In genomic region chrX:10607233-10607632, GRCh38 we compare ENCODE assay signal across 22 cellular contexts.
"Had no signal": no experiment of that assay in that cellular context is flagged by ENCODE, and none has a peak within 500 bp of the region (broad histone marks: within the 10 kb centered on the region; RNA-seq: fewer than 3 reads in every experiment).

No MANE protein-coding gene starts in this region.

- H3K27me3 ChIP-seq: gastroesophageal sphincter, heart left ventricle, ovary, stomach, tibial artery, upper lobe of left lung had no signal

- DNase-seq: dorsolateral prefrontal cortex; effector CD4-positive, alpha-beta T cell; heart left ventricle; hippocampal formation; left cardiac atrium; left ventricle myocardium inferior; lower lobe of right lung; naive thymus-derived CD8-positive, alpha-beta T cell; occipital lobe; ovary; stimulated activated CD4-positive, alpha-beta T cell treated with anti-CD3 and anti-CD28 coated beads, Interleukin-12 subunit alpha, Interleukin-12 subunit beta, amount 100 ng/mL, for 4 hours; stimulated activated CD4-positive, alpha-beta T cell treated with anti-CD3 and anti-CD28 coated beads, Interleukin-1b, Interleukin-23, amount 100 ng/mL, for 48 hours; stimulated activated CD4-positive, alpha-beta T cell treated with anti-CD3 and anti-CD28 coated beads, Interleukin-4, amount 100 ng/mL, for 1 hour; stimulated activated naive CD4-positive, alpha-beta T cell treated with Interleukin-2 at 50 U/mL for 16 hours; stomach; tibial artery; upper lobe of left lung had no signal

- H3K9me3 ChIP-seq: gastroesophageal sphincter, heart left ventricle, left ventricle myocardium inferior, lower lobe of right lung, ovary, stomach, tibial artery, upper lobe of left lung had no signal

- ATAC-seq: gastroesophageal sphincter; heart left ventricle; left cardiac atrium; lower lobe of right lung; naive thymus-derived CD8-positive, alpha-beta T cell; sciatic nerve; stimulated activated effector memory CD8-positive, alpha-beta T cell treated with anti-CD3 and anti-CD28 coated beads, Interleukin-12 subunit alpha, Interleukin-12 subunit beta, amount 100 ng/mL, for 72 hours had no signal

- H3K36me3 ChIP-seq: gastroesophageal sphincter, heart left ventricle, left ventricle myocardium inferior, lower lobe of right lung, ovary, stomach, tibial artery, upper lobe of left lung had no signal

- H3K27ac Mint-ChIP-seq: naive thymus-derived CD8-positive, alpha-beta T cell; stimulated activated effector memory CD8-positive, alpha-beta T cell treated with anti-CD3 and anti-CD28 coated beads, Interleukin-12 subunit alpha, Interleukin-12 subunit beta, amount 100 ng/mL, for 72 hours had no signal

- H3K4me3 ChIP-seq: dorsolateral prefrontal cortex, gastroesophageal sphincter, heart left ventricle, left ventricle myocardium inferior, lower lobe of right lung, ovary, smooth muscle cell, stomach, tibial artery, upper lobe of left lung had no signal

- H3K4me1 ChIP-seq: lower lobe of right lung, stomach, tibial artery had no signal

- H3K27ac ChIP-seq: dorsolateral prefrontal cortex, epithelial cell of prostate, gastroesophageal sphincter, heart left ventricle, left ventricle myocardium inferior, lower lobe of right lung, ovary, stomach, tibial artery, upper lobe of left lung had no signal

- H3K4me2 ChIP-seq: smooth muscle cell had no signal

- H3K4me3 Mint-ChIP-seq: naive thymus-derived CD8-positive, alpha-beta T cell; stimulated activated effector memory CD8-positive, alpha-beta T cell treated with anti-CD3 and anti-CD28 coated beads, Interleukin-12 subunit alpha, Interleukin-12 subunit beta, amount 100 ng/mL, for 72 hours had no signal

- H3K36me3 Mint-ChIP-seq: stimulated activated effector memory CD8-positive, alpha-beta T cell treated with anti-CD3 and anti-CD28 coated beads, Interleukin-12 subunit alpha, Interleukin-12 subunit beta, amount 100 ng/mL, for 72 hours had no signal

- H3K9me3 Mint-ChIP-seq: naive thymus-derived CD8-positive, alpha-beta T cell; stimulated activated effector memory CD8-positive, alpha-beta T cell treated with anti-CD3 and anti-CD28 coated beads, Interleukin-12 subunit alpha, Interleukin-12 subunit beta, amount 100 ng/mL, for 72 hours had no signal

- H3K4me1 Mint-ChIP-seq: naive thymus-derived CD8-positive, alpha-beta T cell; stimulated activated effector memory CD8-positive, alpha-beta T cell treated with anti-CD3 and anti-CD28 coated beads, Interleukin-12 subunit alpha, Interleukin-12 subunit beta, amount 100 ng/mL, for 72 hours had no signal
